In genomic region chr1:58781541-58782307, GRCh38 we compare ENCODE assay signal across 8 cellular contexts. TPM values are rescaled to one million over a fixed set of nuclear protein-coding genes. Genes with fewer than 3 reads are reported as not detected.
DNase-seq lines count a peak whose midpoint lies in the region; ATAC-seq and TF ChIP-seq lines count a peak whose summit lies in the region.

No MANE protein-coding gene starts in this region.

- H3K4me1 ChIP-seq in adrenal gland (replicated peaks in 1 of 2) (peaks cover 12 to 36% of the 10 kb centered on the region in 2 donors), left ventricle myocardium inferior (peaks cover 58% of the 10 kb centered on the region)

- TF ChIP-seq CTCF in adrenal gland (IDR thresholded peaks at IDR 0.05) (peak; percentile 21 to 59 (median 42)), left ventricle myocardium inferior (IDR thresholded peaks at IDR 0.05; ENCODE audit: borderline replicate concordance) (peak; percentile 67), omental fat pad (IDR thresholded peaks at IDR 0.05) (no peak)

- WGBS in adrenal gland, 4 donors = 0 to 1% (median 1%) methylated on average over 42 of the region's 42 CpGs

- in situ Hi-C loops in KBM-7 (cut with MboI; ENCODE audit: low pct_unique_long_range_greater_than_20kb, low sequenced_read_pairs) = no loop called here

- H3K36me3 ChIP-seq in adrenal gland (replicated peaks in 1 of 2) = peaks cover 0 to 7% of the 10 kb centered on the region in 2 donors
- H3K36me3 ChIP-seq in left ventricle myocardium inferior = peaks cover 12% of the 10 kb centered on the region

- H3K27ac ChIP-seq in adrenal gland (peak overlapping the region in 4 of 5 donors; percentile 99 to 100 (median 99)), left ventricle myocardium inferior (replicated peaks) (peak overlapping the region; percentile 99)

- peak; percentile 37 to 46 for TF ChIP-seq POLR2A in adrenal gland (IDR thresholded peaks at IDR 0.05)

- H3K9me3 ChIP-seq in adrenal gland (replicated peaks in 1 of 3) = no peaks in the 10 kb centered on the region
- no peaks in the 10 kb centered on the region for H3K9me3 ChIP-seq in left ventricle myocardium inferior (replicated peaks)

- no peaks in the 10 kb centered on the region for H3K27me3 ChIP-seq in adrenal gland
- H3K27me3 ChIP-seq in left ventricle myocardium inferior (ENCODE audit: low read depth) = no peaks in the 10 kb centered on the region

- peak overlapping the region in 3 of 4 donors; percentile 78 to 84 (median 79) for H3K4me3 ChIP-seq in adrenal gland
- H3K4me3 ChIP-seq in left ventricle myocardium inferior = peak overlapping the region; percentile 94

- intact Hi-C loops in adrenal gland (cut with DNase I) (loop anchor here in 1 of 2 donors (10.0 kb wide), 1 partner anchor 373 kb away; no protein-coding TSS in a partner anchor), left ventricle myocardium inferior (cut with micrococcal nuclease) (loop anchor here (10.0 kb wide), 4 partner anchors 123 to 913 kb away; partner anchors contain the start of gene FGGY), posterior vena cava (cut with DNase I) (loop anchor here in 1 of 2 donors (10.0 kb wide), 1 partner anchor 113 kb away; no protein-coding TSS in a partner anchor)

- no peak for ATAC-seq in HG03432 (IDR thresholded peaks at IDR 0.05; ENCODE audit: unreplicated experiment)
- no peak for ATAC-seq in omental fat pad (ENCODE audit: low FRiP score)

- peak; percentile 68 for DNase-seq in COR-L47 (lab: John Stamatoyannopoulos, UW)
- DNase-seq in KBM-7 = peak; percentile 72
- peak; percentile 39 for DNase-seq in SKM-1 treated with dmso at 0.1 percent for 144 hours (lab: John Stamatoyannopoulos, UW; ENCODE audit: unreplicated experiment)
- DNase-seq in adrenal gland = peak; percentile 69 to 83 (median 75)
- DNase-seq in left ventricle myocardium inferior = peak; percentile 76
- DNase-seq in posterior vena cava (ENCODE audit: low spot score) = peak; percentile 92
- no peak for DNase-seq in omental fat pad (ENCODE audit: low spot score)

RNA-seq across cellular contexts. Expression of gene JUN, which starts 2.1 kb away (rescaled TPM):
- total RNA-seq in adrenal gland = 100 to 1,000 TPM in 1 of 8 donors, 10 to 100 TPM in 7; 37.8 to 250 (median 74.2) TPM
- 10 to 100 TPM; 35.9 to 54.9 (median 43.1) TPM for polyA plus RNA-seq in adrenal gland
- total RNA-seq in left ventricle myocardium inferior = 101 TPM
- 100 to 1,000 TPM; 120 to 219 TPM for total RNA-seq in posterior vena cava
- total RNA-seq in omental fat pad = 100 to 1,000 TPM; 367 to 477 (median 404) TPM

Comparison
In these comparisons a context has a peak if more than half of its experiments do, and no peak if none do; other contexts are left out.
1. CTCF ChIP-seq: peak in adrenal gland (6 of 6) and left ventricle myocardium inferior (single experiment); none in omental fat pad (0 of 3).